In genomic region chr7:28091190-28091589, GRCh38 we compare ENCODE assay signal across 20 cellular contexts.
A peak's percentile ranks its signal among the peaks of the same experiment; 100 is the strongest.
DNase-seq lines count a peak whose midpoint lies in the region; ATAC-seq and FAIRE-seq lines count a peak whose summit lies in the region.
"Had no signal": no experiment of that assay in that cellular context is flagged by ENCODE, and none has a peak within 500 bp of the region (broad histone marks: within the 10 kb centered on the region; RNA-seq: fewer than 3 reads in every experiment).

No MANE protein-coding gene starts in this region.

- peak; percentile 61 for DNase-seq in EL
- DNase-seq in M059J (ENCODE audit: low read depth), result peak; percentile 53
- no peak for DNase-seq in small intestine
- DNase-seq in NCI-H187 treated with DMSO at 0.1 percent for 48 hours (lab: John Stamatoyannopoulos, UW), result no peak
- DNase-seq in SK-N-DZ (ENCODE audit: low spot score), result no peak
- no peak for DNase-seq in NCI-H128 (lab: John Stamatoyannopoulos, UW; ENCODE audit: unreplicated experiment)
- DNase-seq: ACHN, C1 segment of cervical spinal cord, H9, KG1, NCI-H1105, NCI-H2081 treated with DMSO at 0.1 percent for 48 hours, NCI-H2171 treated with DMSO at 0.1 percent for 48 hours, NCI-H446, NCI-H526 treated with DMSO at 0.1 percent for 48 hours, Right ventricle myocardium superior had no signal

- no peak overlapping the region for H3K27ac ChIP-seq in small intestine (ENCODE audit: low read depth in 1 of 2, low read length in 1 of 2)

- H3K27me3 ChIP-seq in small intestine (ENCODE audit: control insufficient read depth in 2 of 2, insufficient read depth in 2 of 2, low read length in 2 of 2), result no peaks in the 10 kb centered on the region

- peak; percentile 57 for FAIRE-seq in endometrium (lab: Jason Lieb, UNC)
- FAIRE-seq in small intestine (lab: Jason Lieb, UNC), result peak; percentile 26
- FAIRE-seq: GM12891 had no signal

- peaks cover 0 to 4% of the 10 kb centered on the region in 2 donors for H3K4me1 ChIP-seq in small intestine (ENCODE audit: control insufficient read depth in 2 of 2, insufficient read depth in 1 of 2, low read depth in 1 of 2, low read length in 1 of 2)

- H3K9me3 ChIP-seq in small intestine (ENCODE audit: control insufficient read depth, low read depth), result no peaks in the 10 kb centered on the region

- no peak for ATAC-seq in HG02870 (IDR thresholded peaks at IDR 0.05; ENCODE audit: unreplicated experiment)
- ATAC-seq: SK-N-SH treated with all-trans-retinoic acid at 6 μM for 48 hours had no signal

- H3K4me3 ChIP-seq in small intestine (ENCODE audit: low read depth in 1 of 2, low read length in 2 of 2), result no peak overlapping the region

- no peaks in the 10 kb centered on the region for H3K36me3 ChIP-seq in small intestine (ENCODE audit: control insufficient read depth in 2 of 2, insufficient read depth in 2 of 2, low read length in 2 of 2)

- 71 to 89% (median 71%) methylated on average over 1 of the region's 1 CpG for WGBS in small intestine, 3 donors

Comparison
In these comparisons a context has a peak if more than half of its experiments do, and no peak if none do; other contexts are left out.
1. DNase-seq: peak in EL (single experiment) and M059J (single experiment); none in small intestine (single experiment), NCI-H187 treated with DMSO at 0.1 percent for 48 hours (single experiment), SK-N-DZ (single experiment) and NCI-H128 (single experiment).